ENCODE assay signal across 25 cellular contexts in the genomic region with DNA sequence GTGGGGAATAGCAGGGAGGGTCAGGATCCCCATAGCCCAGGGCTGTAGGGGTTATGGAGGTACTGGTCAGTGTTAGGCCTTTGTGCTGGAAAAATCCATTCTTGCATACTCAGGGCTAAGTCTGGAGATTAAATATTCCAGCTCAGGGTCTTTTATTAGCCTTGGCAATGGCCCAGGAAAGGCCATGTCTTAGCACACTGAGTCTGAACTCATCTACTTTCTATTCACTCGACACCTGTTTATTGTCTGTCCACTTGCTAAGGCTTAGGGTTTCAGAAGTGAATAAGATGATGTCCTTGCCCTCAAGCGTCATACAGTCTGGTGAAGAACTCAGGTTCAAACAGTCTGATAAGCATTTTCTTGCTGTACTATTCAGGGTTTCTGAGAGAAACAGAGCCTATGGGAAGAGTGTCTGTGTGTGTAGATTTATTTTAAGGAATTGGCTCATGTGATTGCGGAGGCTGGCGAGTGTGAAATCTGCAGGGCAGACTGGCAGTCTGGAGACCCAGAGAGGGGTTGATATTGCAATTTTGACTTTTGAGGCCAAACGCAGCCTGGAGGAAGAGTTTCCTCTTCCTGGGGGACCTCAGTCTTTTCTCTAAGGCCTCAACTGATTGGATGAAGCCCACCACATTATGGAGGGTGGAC.
DNase-seq lines count a peak whose midpoint lies in the region; ATAC-seq, FAIRE-seq and TF ChIP-seq lines count a peak whose summit lies in the region.
"Had no signal": no experiment of that assay in that cellular context is flagged by ENCODE, and none has a peak within 500 bp of the region (broad histone marks: within the 10 kb centered on the region; RNA-seq: fewer than 3 reads in every experiment).

No MANE protein-coding gene starts in this region.

- peaks cover 9 to 27% (median 20%) of the 10 kb centered on the region in 10 experiments; a peak in 19 of 20 replicates for H3K4me1 ChIP-seq in BLaER1 treated with 17β-estradiol and CSF1 and Interleukin-3, amounts not matched to agents 10 nM and 100 nM
- H3K4me1 ChIP-seq in heart left ventricle (peaks cover 0 to 35% (median 11%) of the 10 kb centered on the region in 12 donors), right cardiac atrium (ENCODE audit: control insufficient read depth, insufficient read depth, low read length) (peaks cover 8% of the 10 kb centered on the region), mesenchymal stem cell (ENCODE audit: control insufficient read depth, insufficient read depth, low read depth, low read length) (no peaks in the 10 kb centered on the region)
- H3K4me1 ChIP-seq: Caco-2 had no signal

- no peak overlapping the region for H2AK5ac ChIP-seq in mesenchymal stem cell (ENCODE audit: low read length, severe bottlenecking)

- FAIRE-seq in frontal cortex (lab: Jason Lieb, UNC) = no peak
- FAIRE-seq: A204.1, HepG2 had no signal

- no peak overlapping the region for H2AFZ ChIP-seq in mesenchymal stem cell (ENCODE audit: low read depth, low read length)
- H2AFZ ChIP-seq: GM23248, PC-9 had no signal

- H4K91ac ChIP-seq in mesenchymal stem cell (ENCODE audit: low read length) = no peak overlapping the region

- H3K4me2 ChIP-seq in BLaER1 treated with 17β-estradiol and CSF1 and Interleukin-3, amounts not matched to agents 10 nM and 100 nM = peak overlapping the region in 9 of 11 experiments; percentile 18 to 79 (median 62); a peak in 16 of 22 replicates
- no peak overlapping the region for H3K4me2 ChIP-seq in mesenchymal stem cell (ENCODE audit: low read length, poor library complexity, severe bottlenecking)
- H3K4me2 ChIP-seq: PC-9 had no signal

- no peak overlapping the region for H3K4me3 ChIP-seq in BLaER1 treated with 17β-estradiol and CSF1 and Interleukin-3, amounts not matched to agents 10 nM and 100 nM
- H3K4me3 ChIP-seq in heart left ventricle (no peak overlapping the region), right cardiac atrium (ENCODE audit: low read length) (no peak overlapping the region), mesenchymal stem cell (ENCODE audit: insufficient read depth in 1 of 2, low read depth in 1 of 2, low read length in 2 of 2) (no peak overlapping the region)
- H3K4me3 ChIP-seq: GM23248, PC-9 had no signal

- intact Hi-C loops in heart left ventricle (cut with DNase I) = loop anchor here in 1 of 10 donors (10.0 kb wide), 1 partner anchor 61 kb away; no protein-coding TSS in a partner anchor
- intact Hi-C loops in right cardiac atrium (cut with DNase I) = no loop called here

- ATAC-seq in heart left ventricle (peak in 3 of 4 donors; percentile 54 to 72 (median 56)), right cardiac atrium (peak in 1 of 2 donors; percentile 19), HG02981 (IDR thresholded peaks at IDR 0.05; ENCODE audit: unreplicated experiment) (no peak), HG03139 (IDR thresholded peaks at IDR 0.05; ENCODE audit: unreplicated experiment) (no peak)
- ATAC-seq: CD8-positive, alpha-beta T cell; HepG2; T-cell had no signal

- H3K23ac ChIP-seq in mesenchymal stem cell (ENCODE audit: low read length in 2 of 2) = no peak overlapping the region

- no peak overlapping the region for H3K14ac ChIP-seq in mesenchymal stem cell (ENCODE audit: low read length in 2 of 2)

- no peak for TF ChIP-seq POLR2A in heart left ventricle (IDR thresholded peaks at IDR 0.05)

- no peak overlapping the region for H2BK15ac ChIP-seq in mesenchymal stem cell (ENCODE audit: low read depth, poor library complexity, severe bottlenecking)

- H4K20me1 ChIP-seq in BLaER1 treated with 17β-estradiol and CSF1 and Interleukin-3, amounts not matched to agents 10 nM and 100 nM = no peaks in the 10 kb centered on the region

- 52 to 60% (median 55%) methylated on average over 5 of the region's 5 CpGs for WGBS in heart left ventricle, 4 donors
- WGBS in right cardiac atrium = 70% methylated on average over 5 of the region's 5 CpGs
- 84% methylated on average over 5 of the region's 5 CpGs for WGBS in mesenchymal stem cell

- H2BK120ac ChIP-seq in mesenchymal stem cell (ENCODE audit: low read depth, low read length) = no peak overlapping the region

- no peak for TF ChIP-seq CTCF in heart left ventricle (IDR thresholded peaks at IDR 0.05)

- no peak overlapping the region for H2BK5ac ChIP-seq in mesenchymal stem cell (ENCODE audit: low read depth, low read length, poor library complexity, severe bottlenecking)

- DNase-seq in NCI-H82 (lab: John Stamatoyannopoulos, UW) = peak; percentile 52
- DNase-seq in heart left ventricle = peak in 1 of 5 donors; percentile 33
- DNase-seq in right cardiac atrium = no peak
- no peak for DNase-seq in mesenchymal stem cell
- DNase-seq in frontal cortex (ENCODE audit: low spot score in 2 of 2) = no peak
- DNase-seq: AML-193; Caco-2; CD8-positive, alpha-beta T cell; DND-41; GM23248; HCEC 1CT; Kasumi-1; NCI-H1105; NCI-H1436 treated with DMSO at 0.1 percent for 48 hours; NCI-H187 treated with DMSO at 0.1 percent for 48 hours; NCI-H524 treated with DMSO at 0.1 percent for 48 hours; NCI-H774; PC-9; T-cell had no signal

- no peaks in the 10 kb centered on the region; a peak in 1 of 22 replicates for H3K36me3 ChIP-seq in BLaER1 treated with 17β-estradiol and CSF1 and Interleukin-3, amounts not matched to agents 10 nM and 100 nM
- H3K36me3 ChIP-seq in heart left ventricle (no peaks in the 10 kb centered on the region), mesenchymal stem cell (ENCODE audit: control insufficient read depth in 1 of 2, insufficient read depth in 2 of 2, low read depth in 1 of 2, low read length in 2 of 2) (no peaks in the 10 kb centered on the region)

- H3K79me1 ChIP-seq in mesenchymal stem cell (replicated peaks; ENCODE audit: low read length, poor library complexity, severe bottlenecking) = no peaks in the 10 kb centered on the region

- H2BK12ac ChIP-seq in mesenchymal stem cell (ENCODE audit: low read length in 2 of 2) = no peak overlapping the region

- H3K4ac ChIP-seq in mesenchymal stem cell (ENCODE audit: low read depth in 1 of 2, low read length in 2 of 2) = no peak overlapping the region

- no peak overlapping the region; a peak in 1 of 22 replicates for H3K27ac ChIP-seq in BLaER1 treated with 17β-estradiol and CSF1 and Interleukin-3, amounts not matched to agents 10 nM and 100 nM
- H3K27ac ChIP-seq in heart left ventricle (peak overlapping the region in 9 of 12 donors; percentile 1 to 70 (median 55)), right cardiac atrium (ENCODE audit: low read length) (peak overlapping the region; percentile 22), mesenchymal stem cell (ENCODE audit: low read length, poor library complexity, severe bottlenecking) (no peak overlapping the region)
- H3K27ac ChIP-seq: C4-2B, GM23248, PC-9 had no signal

- no peaks in the 10 kb centered on the region for H3K27me3 ChIP-seq in BLaER1 treated with 17β-estradiol and CSF1 and Interleukin-3, amounts not matched to agents 10 nM and 100 nM
- H3K27me3 ChIP-seq in heart left ventricle = no peaks in the 10 kb centered on the region
- H3K27me3 ChIP-seq in right cardiac atrium (ENCODE audit: control insufficient read depth, insufficient read depth) = no peaks in the 10 kb centered on the region
- H3K27me3 ChIP-seq in mesenchymal stem cell (ENCODE audit: control insufficient read depth in 1 of 2, insufficient read depth in 1 of 2, low read length in 2 of 2) = peaks cover 0 to 35% of the 10 kb centered on the region in 2 experiments

- H3K9me3 ChIP-seq in BLaER1 treated with 17β-estradiol and CSF1 and Interleukin-3, amounts not matched to agents 10 nM and 100 nM (replicated peaks in 1 of 11) = peaks cover 15 to 35% (median 22%) of the 10 kb centered on the region in 11 experiments
- H3K9me3 ChIP-seq in heart left ventricle (peaks cover 0 to 12% (median 2%) of the 10 kb centered on the region in 12 donors), right cardiac atrium (ENCODE audit: control insufficient read depth, low read length) (no peaks in the 10 kb centered on the region), mesenchymal stem cell (ENCODE audit: control insufficient read depth, low read length) (peaks cover 3% of the 10 kb centered on the region)
- H3K9me3 ChIP-seq: Caco-2 had no signal

- H3K9ac ChIP-seq in BLaER1 treated with 17β-estradiol and CSF1 and Interleukin-3, amounts not matched to agents 10 nM and 100 nM = no peak overlapping the region
- no peak overlapping the region for H3K9ac ChIP-seq in mesenchymal stem cell (ENCODE audit: low read length)
- H3K9ac ChIP-seq: GM23248 had no signal

- no peak overlapping the region for H4K8ac ChIP-seq in mesenchymal stem cell (ENCODE audit: low read length)

- no peak overlapping the region for H3K18ac ChIP-seq in mesenchymal stem cell (ENCODE audit: low read depth in 1 of 2, low read length in 2 of 2)

Comparison
In these comparisons a context has a peak if more than half of its experiments do, and no peak if none do; other contexts are left out.
1. H3K27ac ChIP-seq: peak in heart left ventricle (9 of 12) and right cardiac atrium (single experiment); none in BLaER1 treated with 17β-estradiol and CSF1 and Interleukin-3, amounts not matched to agents 10 nM and 100 nM (0 of 11) and mesenchymal stem cell (single experiment).
2. ATAC-seq: peak in heart left ventricle (3 of 4); none in HG02981 (single experiment) and HG03139 (single experiment).